In genomic region chr17:16285646-16286008, GRCh38 we compare ENCODE assay signal across 7 cellular contexts.
DNase-seq lines count a peak whose midpoint lies in the region; ATAC-seq, FAIRE-seq and TF ChIP-seq lines count a peak whose summit lies in the region.

No MANE protein-coding gene starts in this region.

- no peak for DNase-seq in HCT116 (ENCODE audit: low read depth, low spot score)
- DNase-seq in activated T-helper 2 cell treated with anti-CD3 and anti-CD28 coated beads, Interferon-gamma antibody, Interleukin-2, Interleukin-4, amounts not matched to agents 10 μg/mL and 5 μg/mL and 100 μg/mL, durations not matched to agents 14 hours and 24 hours and 36 hours (ENCODE audit: low spot score): no peak
- DNase-seq in immature natural killer cell: no peak
- DNase-seq in stomach: no peak
- DNase-seq in NCI-H2081 (lab: John Stamatoyannopoulos, UW): no peak
- no peak for DNase-seq in frontal cortex (ENCODE audit: low spot score in 2 of 2)
- no peak for DNase-seq in GM12891 (ENCODE audit: insufficient read length, low spot score)

- H4K20me1 ChIP-seq in HCT116 (ENCODE audit: insufficient read depth): no peaks in the 10 kb centered on the region

- ATAC-seq in HCT116: no peak

- H3K36me3 Mint-ChIP-seq in activated T-helper 2 cell treated with anti-CD3 and anti-CD28 coated beads, Interferon-gamma antibody, Interleukin-2, Interleukin-4, amounts not matched to agents 10 μg/mL and 5 μg/mL and 100 μg/mL, durations not matched to agents 14 hours and 24 hours and 36 hours (ENCODE audit: low read depth): peaks cover 12% of the 10 kb centered on the region
- peaks cover 0 to 14% (median 0%) of the 10 kb centered on the region in 3 donors for H3K36me3 Mint-ChIP-seq in immature natural killer cell

- intact Hi-C loops in HCT116 (cut with micrococcal nuclease): loop anchor here (2.0 to 5.0 kb wide), 3 partner anchors 67 to 152 kb away; partner anchors contain the start of genes CENPV and PIGL
- intact Hi-C loops in activated T-helper 2 cell treated with anti-CD3 and anti-CD28 coated beads, Interferon-gamma antibody, Interleukin-2, Interleukin-4, amounts not matched to agents 10 μg/mL and 5 μg/mL and 100 μg/mL, durations not matched to agents 14 hours and 24 hours and 36 hours (cut with micrococcal nuclease): loop anchor here (1.0 to 5.0 kb wide), 5 partner anchors 56 to 152 kb away; partner anchors contain the start of genes CENPV, PIGL and TRPV2
- intact Hi-C loops in stomach (cut with DNase I; ENCODE audit: low total_unique reads): no loop called here

- TF ChIP-seq POLR2A in HCT116 (IDR thresholded peaks at IDR 0.05; ENCODE audit: borderline replicate concordance, extremely low read depth, insufficient read depth, insufficient read length): no peak
- no peak for TF ChIP-seq POLR2A in stomach (IDR thresholded peaks at IDR 0.05)
- no peak for TF ChIP-seq POLR2A in GM12891 (IDR thresholded peaks at IDR 0.05; ENCODE audit: low read depth, low read length)

- H2AFZ ChIP-seq in HCT116 (ENCODE audit: low read depth, low read length, poor library complexity, severe bottlenecking): no peak overlapping the region

- peak overlapping the region; percentile 97 for H3K27ac Mint-ChIP-seq in activated T-helper 2 cell treated with anti-CD3 and anti-CD28 coated beads, Interferon-gamma antibody, Interleukin-2, Interleukin-4, amounts not matched to agents 10 μg/mL and 5 μg/mL and 100 μg/mL, durations not matched to agents 14 hours and 24 hours and 36 hours
- peak overlapping the region; percentile 95 to 99 (median 98) for H3K27ac Mint-ChIP-seq in immature natural killer cell

- WGBS in stomach, 5 donors: 21 to 34% (median 29%) methylated on average over 6 of the region's 6 CpGs

- H3K4me3 ChIP-seq in HCT116 (replicated peaks in 1 of 2; ENCODE audit: low read depth in 1 of 2, low read length in 2 of 2): peak overlapping the region; percentile 37 to 57; a peak in 3 of 4 replicates
- H3K4me3 ChIP-seq in stomach: peak overlapping the region in 3 of 4 donors; percentile 12 to 13 (median 13)

- TSS peak; percentile 95 for BruUV-seq in HCT116 (replicated peaks; lab: Mats Ljungman, UMichigan)

- CTCF ChIA-PET in HCT116 (lab: Charles Lee): interaction anchor here (0.8 to 2.2 kb wide), 9 partner anchors 9 to 153 kb away, joined by 3 to 19 read pairs (median 5); partner anchors contain the start of gene PIGL

- H3K27me3 ChIP-seq in HCT116 (ENCODE audit: insufficient read depth, low read length) (no peaks in the 10 kb centered on the region), stomach (no peaks in the 10 kb centered on the region)

- no peaks in the 10 kb centered on the region for H3K9me2 ChIP-seq in HCT116 (ENCODE audit: insufficient read depth)

- H3K4me2 ChIP-seq in HCT116 (ENCODE audit: low read length): peak overlapping the region; percentile 92

- peak overlapping the region; percentile 73 for H3K9ac ChIP-seq in HCT116 (ENCODE audit: low read length)

- no peak for FAIRE-seq in frontal cortex (lab: Jason Lieb, UNC)
- no peak for FAIRE-seq in GM12891 (lab: Jason Lieb, UNC)

- peak; percentile 23 to 70 (median 67); a peak in 5 of 6 replicates for TF ChIP-seq CTCF in HCT116 (IDR thresholded peaks at IDR 0.05 in 2 of 3, conservative IDR thresholded peaks at IDR 0.05 in 1 of 3; ENCODE audit: borderline replicate concordance in 1 of 3, insufficient read depth in 1 of 3, low read depth in 2 of 3, low read length in 2 of 3)
- peak in 4 of 7 experiments; percentile 10 to 44 (median 20) for TF ChIP-seq CTCF in stomach (IDR thresholded peaks at IDR 0.05)

- H3K4me3 Mint-ChIP-seq in activated T-helper 2 cell treated with anti-CD3 and anti-CD28 coated beads, Interferon-gamma antibody, Interleukin-2, Interleukin-4, amounts not matched to agents 10 μg/mL and 5 μg/mL and 100 μg/mL, durations not matched to agents 14 hours and 24 hours and 36 hours (ENCODE audit: low read depth): peak overlapping the region; percentile 61
- peak overlapping the region; percentile 76 to 90 (median 82) for H3K4me3 Mint-ChIP-seq in immature natural killer cell

- TF ChIP-seq RAD21 in HCT116 (IDR thresholded peaks at IDR 0.05; ENCODE audit: low read depth): peak; percentile 68; the same call in 1 of the 2 replicates

- no peaks in the 10 kb centered on the region for H3K36me3 ChIP-seq in HCT116 (ENCODE audit: control insufficient read depth in 1 of 2, insufficient read depth in 2 of 2, low read length in 2 of 2)
- peaks cover 0 to 5% (median 0%) of the 10 kb centered on the region in 4 donors for H3K36me3 ChIP-seq in stomach

- peaks cover 51% of the 10 kb centered on the region for H3K4me1 Mint-ChIP-seq in activated T-helper 2 cell treated with anti-CD3 and anti-CD28 coated beads, Interferon-gamma antibody, Interleukin-2, Interleukin-4, amounts not matched to agents 10 μg/mL and 5 μg/mL and 100 μg/mL, durations not matched to agents 14 hours and 24 hours and 36 hours (ENCODE audit: low read depth)
- peaks cover 48 to 51% of the 10 kb centered on the region in 2 donors for H3K4me1 Mint-ChIP-seq in immature natural killer cell

- RAD21 ChIA-PET in HCT116 (lab: Charles Lee; ENCODE audit: low non-redundant PET in 1 of 2, low total read pairs in 2 of 2, uncharacterized antibody in 2 of 2, unreplicated experiment in 2 of 2): interaction anchor here in 1 of 2 experiments (0.6 to 1.4 kb wide), 7 partner anchors 11 to 286 kb away, joined by 3 to 8 read pairs (median 3); partner anchors contain the start of genes NCOR1, TTC19, UBB and ZSWIM7

- POLR2A ChIA-PET in HCT116 (lab: Charles Lee): interaction anchor here (0.8 to 5.2 kb wide), 9 partner anchors 10 to 286 kb away, joined by 3 to 22 read pairs (median 12); partner anchors contain the start of genes NCOR1, PIGL, TTC19 and UBB

- H3K4me1 ChIP-seq in HCT116 (ENCODE audit: control insufficient read depth in 1 of 2, insufficient read depth in 2 of 2, low read length in 2 of 2) (peaks cover 79 to 82% of the 10 kb centered on the region in 2 experiments), stomach (peaks cover 20 to 54% (median 49%) of the 10 kb centered on the region in 4 donors)

- TF ChIP-seq EP300 in stomach (IDR thresholded peaks at IDR 0.05): no peak

- no peaks in the 10 kb centered on the region for H3K9me3 Mint-ChIP-seq in activated T-helper 2 cell treated with anti-CD3 and anti-CD28 coated beads, Interferon-gamma antibody, Interleukin-2, Interleukin-4, amounts not matched to agents 10 μg/mL and 5 μg/mL and 100 μg/mL, durations not matched to agents 14 hours and 24 hours and 36 hours
- H3K9me3 Mint-ChIP-seq in immature natural killer cell: no peaks in the 10 kb centered on the region

- H3K27ac ChIP-seq in HCT116 (ENCODE audit: low read depth, low read length): peak overlapping the region; percentile 97
- H3K27ac ChIP-seq in stomach: peak overlapping the region; percentile 89 to 93 (median 92)

- H3K9me3 ChIP-seq in HCT116 (ENCODE audit: control insufficient read depth in 1 of 2, insufficient read depth in 1 of 2, low read depth in 1 of 2, low read length in 2 of 2): no peaks in the 10 kb centered on the region
- H3K9me3 ChIP-seq in stomach: no peaks in the 10 kb centered on the region

- H3K79me2 ChIP-seq in HCT116 (ENCODE audit: insufficient read depth, low read length): no peaks in the 10 kb centered on the region

- no peaks in the 10 kb centered on the region for H3K27me3 Mint-ChIP-seq in activated T-helper 2 cell treated with anti-CD3 and anti-CD28 coated beads, Interferon-gamma antibody, Interleukin-2, Interleukin-4, amounts not matched to agents 10 μg/mL and 5 μg/mL and 100 μg/mL, durations not matched to agents 14 hours and 24 hours and 36 hours (ENCODE audit: low read depth)
- peaks cover 0 to 4% (median 0%) of the 10 kb centered on the region in 3 donors for H3K27me3 Mint-ChIP-seq in immature natural killer cell (ENCODE audit: low read depth in 3 of 3)

TF ChIP-seq in HCT116, 20 proteins besides CTCF, POLR2A, EP300 and RAD21:
- TF ChIP-seq, protein P1, sequence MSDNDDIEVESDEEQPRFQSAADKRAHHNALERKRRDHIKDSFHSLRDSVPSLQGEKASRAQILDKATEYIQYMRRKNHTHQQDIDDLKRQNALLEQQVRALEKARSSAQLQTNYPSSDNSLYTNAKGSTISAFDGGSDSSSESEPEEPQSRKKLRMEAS (IDR thresholded peaks at IDR 0.05): no peak
- 0 out of 2 replicates have a peak, but pooled peaks have one; percentile 44 for TF ChIP-seq CBX3 (IDR thresholded peaks at IDR 0.05; ENCODE audit: low read depth)

TF ChIP-seq in GM12891, 5 proteins besides CTCF, POLR2A, EP300 and RAD21:
- TF ChIP-seq SPI1 (IDR thresholded peaks at IDR 0.05; ENCODE audit: low read depth, low read length) (no peak), POLR2AphosphoS5 (IDR thresholded peaks at IDR 0.05; ENCODE audit: low read depth, low read length) (no peak), PAX5 (IDR thresholded peaks at IDR 0.05; ENCODE audit: insufficient read depth, low read length, severe bottlenecking) (no peak), POU2F2 (IDR thresholded peaks at IDR 0.05; ENCODE audit: low read depth, low read length) (no peak), TAF1 (IDR thresholded peaks at IDR 0.05; ENCODE audit: low read depth, low read length) (no peak)
